In genomic region chr15:76177491-76178040, GRCh38 we compare ENCODE assay signal across 13 cellular contexts.
A peak's percentile ranks its signal among the peaks of the same experiment; 100 is the strongest.
DNase-seq lines count a peak whose midpoint lies in the region; TF ChIP-seq lines count a peak whose summit lies in the region.
"Had no signal": no experiment of that assay in that cellular context is flagged by ENCODE, and none has a peak within 500 bp of the region (broad histone marks: within the 10 kb centered on the region; RNA-seq: fewer than 3 reads in every experiment).

No MANE protein-coding gene starts in this region.

- H3K27ac Mint-ChIP-seq in activated CD4-positive, alpha-beta memory T cell treated with anti-CD3 and anti-CD28 coated beads for 36 hours, result no peak overlapping the region
- H3K27ac Mint-ChIP-seq in activated T-cell treated with anti-CD3 and anti-CD28 coated beads, Interleukin-2, amount 50 U/mL, for 24 hours, result no peak overlapping the region
- H3K27ac Mint-ChIP-seq: activated T-helper 2 cell treated with anti-CD3 and anti-CD28 coated beads, Interferon-gamma antibody, Interleukin-2, Interleukin-4, amounts not matched to agents 10 μg/mL and 5 μg/mL and 100 μg/mL, durations not matched to agents 14 hours and 24 hours and 36 hours; CD8-positive, alpha-beta memory T cell; stimulated activated naive CD8-positive, alpha-beta T cell treated with anti-CD3 and anti-CD28 coated beads, Interleukin-15, Interleukin-2, amounts not matched to agents 100 ng/mL and 50 ng/mL, for 24 hours had no signal

- in situ Hi-C loops in SK-MEL-5 (cut with HindIII; ENCODE audit: low pct_unique_long_range_greater_than_20kb, low sequenced_read_pairs), result no loop called here

- H3K27me3 Mint-ChIP-seq in activated CD4-positive, alpha-beta memory T cell treated with anti-CD3 and anti-CD28 coated beads for 36 hours, result peaks cover 44% of the 10 kb centered on the region
- H3K27me3 Mint-ChIP-seq in activated T-cell treated with anti-CD3 and anti-CD28 coated beads, Interleukin-2, amount 50 U/mL, for 24 hours, result peaks cover 45% of the 10 kb centered on the region

- CTCF ChIA-PET in activated CD4-positive, alpha-beta memory T cell treated with anti-CD3 and anti-CD28 coated beads for 36 hours (lab: Charles Lee), result interaction anchor here (0.7 kb wide), 1 partner anchor 8 kb away, joined by 3 read pairs; no protein-coding TSS in a partner anchor

- TF ChIP-seq CTCF in retinal pigment epithelial cell (conservative IDR thresholded peaks at IDR 0.05; ENCODE audit: low read depth, low read length), result no peak

- no peak overlapping the region for H3K4me3 ChIP-seq in retinal pigment epithelial cell (ENCODE audit: low read length)

- DNase-seq in ELR (ENCODE audit: low read depth) (peak; percentile 62), SK-MEL-5 (ENCODE audit: low read depth, low spot score) (peak; percentile 50), fibroblast of the conjunctiva (ENCODE audit: low read depth) (peak; percentile 36), retinal pigment epithelial cell (ENCODE audit: low read depth) (peak; percentile 75), SIG-M5 treated with dmso at 0.1 percent for 504 hours (lab: John Stamatoyannopoulos, UW; ENCODE audit: unreplicated experiment) (no peak), NCI-H1436 (lab: John Stamatoyannopoulos, UW) (no peak)
- no peak for DNase-seq in activated CD4-positive, alpha-beta memory T cell treated with anti-CD3 and anti-CD28 coated beads for 36 hours
- no peak for DNase-seq in activated T-cell treated with anti-CD3 and anti-CD28 coated beads, Interleukin-2, amount 50 U/mL, for 24 hours
- DNase-seq: activated CD4-positive, CD25-positive, alpha-beta regulatory T cell; CD8-positive, alpha-beta memory T cell; cerebellar nuclear complex had no signal

- no peaks in the 10 kb centered on the region for H3K36me3 Mint-ChIP-seq in activated CD4-positive, alpha-beta memory T cell treated with anti-CD3 and anti-CD28 coated beads for 36 hours
- H3K36me3 Mint-ChIP-seq in activated T-cell treated with anti-CD3 and anti-CD28 coated beads, Interleukin-2, amount 50 U/mL, for 24 hours (ENCODE audit: low read depth), result no peaks in the 10 kb centered on the region
- H3K36me3 Mint-ChIP-seq: CD8-positive, alpha-beta memory T cell had no signal

- POLR2A ChIA-PET in activated CD4-positive, alpha-beta memory T cell treated with anti-CD3 and anti-CD28 coated beads for 36 hours (lab: Charles Lee), result no interaction called here

- peaks cover 5% of the 10 kb centered on the region for H3K9me3 Mint-ChIP-seq in activated CD4-positive, alpha-beta memory T cell treated with anti-CD3 and anti-CD28 coated beads for 36 hours
- no peaks in the 10 kb centered on the region for H3K9me3 Mint-ChIP-seq in activated T-cell treated with anti-CD3 and anti-CD28 coated beads, Interleukin-2, amount 50 U/mL, for 24 hours
- H3K9me3 Mint-ChIP-seq: activated T-helper 2 cell treated with anti-CD3 and anti-CD28 coated beads, Interferon-gamma antibody, Interleukin-2, Interleukin-4, amounts not matched to agents 10 μg/mL and 5 μg/mL and 100 μg/mL, durations not matched to agents 14 hours and 24 hours and 36 hours; stimulated activated naive CD8-positive, alpha-beta T cell treated with anti-CD3 and anti-CD28 coated beads, Interleukin-15, Interleukin-2, amounts not matched to agents 100 ng/mL and 50 ng/mL, for 24 hours had no signal

- no peak overlapping the region for H3K4me3 Mint-ChIP-seq in activated CD4-positive, alpha-beta memory T cell treated with anti-CD3 and anti-CD28 coated beads for 36 hours
- H3K4me3 Mint-ChIP-seq in activated T-cell treated with anti-CD3 and anti-CD28 coated beads, Interleukin-2, amount 50 U/mL, for 24 hours, result no peak overlapping the region
- H3K4me3 Mint-ChIP-seq: CD8-positive, alpha-beta memory T cell; stimulated activated naive CD8-positive, alpha-beta T cell treated with anti-CD3 and anti-CD28 coated beads, Interleukin-15, Interleukin-2, amounts not matched to agents 100 ng/mL and 50 ng/mL, for 24 hours had no signal

- intact Hi-C loops in activated CD4-positive, alpha-beta memory T cell treated with anti-CD3 and anti-CD28 coated beads for 36 hours (cut with micrococcal nuclease), result no loop called here

- peaks cover 11% of the 10 kb centered on the region for H3K4me1 Mint-ChIP-seq in activated CD4-positive, alpha-beta memory T cell treated with anti-CD3 and anti-CD28 coated beads for 36 hours (ENCODE audit: low read depth)
- H3K4me1 Mint-ChIP-seq in activated T-cell treated with anti-CD3 and anti-CD28 coated beads, Interleukin-2, amount 50 U/mL, for 24 hours (ENCODE audit: low read depth), result peaks cover 16% of the 10 kb centered on the region

Comparison
In these comparisons a context has a peak if more than half of its experiments do, and no peak if none do; other contexts are left out.
1. DNase-seq: peak in ELR (single experiment), SK-MEL-5 (single experiment), fibroblast of the conjunctiva (single experiment) and retinal pigment epithelial cell (single experiment); none in activated CD4-positive, alpha-beta memory T cell treated with anti-CD3 and anti-CD28 coated beads for 36 hours (single experiment), activated T-cell treated with anti-CD3 and anti-CD28 coated beads, Interleukin-2, amount 50 U/mL, for 24 hours (single experiment), SIG-M5 treated with dmso at 0.1 percent for 504 hours (single experiment) and NCI-H1436 (single experiment).